Comparison of ENCODE assay signal across 8 cellular contexts in the genomic region with DNA sequence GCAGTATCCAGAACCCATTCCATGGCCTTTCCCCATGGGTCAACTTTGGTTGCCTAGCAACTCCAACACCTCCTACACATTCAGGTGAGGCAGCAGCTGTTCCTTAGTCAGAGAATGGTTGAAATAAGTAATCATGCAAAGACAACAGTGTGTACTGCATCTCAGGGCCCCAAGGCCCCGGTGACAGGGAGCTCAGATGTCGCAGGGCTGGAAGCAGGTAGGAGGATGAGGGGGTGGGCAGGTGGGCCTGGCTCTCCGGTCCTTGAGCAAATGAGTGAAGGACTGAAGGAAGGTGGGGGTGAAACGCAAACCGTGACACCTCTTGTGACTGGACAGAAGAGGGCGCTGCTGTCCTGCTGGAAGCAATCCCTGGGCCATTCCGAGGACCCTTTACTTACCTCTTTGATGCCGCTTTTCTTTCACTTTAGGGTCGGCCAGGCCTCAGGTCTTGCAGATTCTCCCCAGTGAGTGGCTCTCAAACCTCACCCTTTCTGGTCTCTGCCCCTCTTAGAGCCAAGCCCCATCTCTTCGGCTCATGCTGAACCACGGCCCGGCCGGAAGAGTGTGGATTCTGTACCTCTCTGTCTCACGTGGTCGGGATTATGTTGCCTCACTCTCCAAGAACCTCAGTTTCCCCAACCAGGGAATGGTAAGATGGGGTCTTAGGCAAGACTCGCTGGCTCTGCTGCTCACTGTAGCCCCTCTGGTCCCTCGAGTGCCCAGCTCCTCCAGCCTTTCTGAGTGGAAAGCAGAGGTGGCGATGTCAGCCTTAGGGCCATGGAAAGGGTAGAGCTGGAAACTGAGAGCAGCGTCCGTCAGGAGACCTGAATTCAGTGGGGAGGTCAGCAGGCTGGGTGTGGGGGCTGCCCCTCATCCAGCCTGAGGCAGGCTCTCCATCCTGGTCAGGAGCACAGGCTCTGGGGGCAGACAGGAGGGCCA. TPM values are rescaled to one million over a fixed set of nuclear protein-coding genes. Genes with fewer than 3 reads are reported as not detected.
DNase-seq lines count a peak whose midpoint lies in the region; ATAC-seq and TF ChIP-seq lines count a peak whose summit lies in the region.

No MANE protein-coding gene starts in this region.

- TF ChIP-seq CTCF in adrenal gland (IDR thresholded peaks at IDR 0.05) = peak; percentile 26 to 70 (median 62)

- H3K4me1 ChIP-seq in adrenal gland (replicated peaks in 1 of 2) = no peaks in the 10 kb centered on the region

- H3K9me3 ChIP-seq in MG63 = no peaks in the 10 kb centered on the region
- no peaks in the 10 kb centered on the region for H3K9me3 ChIP-seq in adrenal gland (replicated peaks in 1 of 3)

- H3K27ac ChIP-seq in adrenal gland = no peak overlapping the region

- H3K36me3 ChIP-seq in MG63 (no peaks in the 10 kb centered on the region), adrenal gland (replicated peaks in 1 of 2) (no peaks in the 10 kb centered on the region)

- peaks cover 36% of the 10 kb centered on the region for H3K27me3 ChIP-seq in MG63
- H3K27me3 ChIP-seq in adrenal gland = peaks cover 6% of the 10 kb centered on the region

- no peak for ATAC-seq in HG03378 (IDR thresholded peaks at IDR 0.05; ENCODE audit: unreplicated experiment)

- TF ChIP-seq POLR2A in adrenal gland (IDR thresholded peaks at IDR 0.05) = no peak

- intact Hi-C loops in adrenal gland (cut with DNase I) = loop anchor here (5.0 to 10.0 kb wide), 4 partner anchors 90 to 243 kb away; no protein-coding TSS in a partner anchor

- DNase-seq in DMS53 treated with DMSO at 0.1 percent for 48 hours (lab: John Stamatoyannopoulos, UW; ENCODE audit: unreplicated experiment) (peak; percentile 83), MG63 (peak; percentile 36), SK-N-DZ (ENCODE audit: low spot score) (peak; percentile 27), adrenal gland (peak; percentile 26 to 64 (median 35)), hepatic stellate cell (ENCODE audit: low spot score) (peak; percentile 42), NCI-H187 treated with DMSO at 0.1 percent for 48 hours (lab: John Stamatoyannopoulos, UW) (no peak)
- peak; percentile 17 to 46 for DNase-seq in stimulated activated CD4-positive, alpha-beta T cell treated with anti-CD3 and anti-CD28 coated beads, Interleukin-12 subunit alpha, Interleukin-12 subunit beta, amount 100 ng/mL, for 24 hours (ENCODE audit: low read depth in 2 of 2)

- H3K4me3 ChIP-seq in MG63 = no peak overlapping the region
- H3K4me3 ChIP-seq in adrenal gland = no peak overlapping the region

- 32 to 43% (median 33%) methylated on average over 15 to 20 of the region's 20 CpGs for WGBS in adrenal gland, 4 donors

RNA-seq across cellular contexts. Expression of a gene that starts 5.6 kb away (rescaled TPM):
- not detected in 2 replicates for total RNA-seq in MG63 (2014; rRNA removed; shearing (Covaris generic); ENCODE audit: low replicate concordance)
- not detected in 2 replicates for polyA plus RNA-seq in SK-N-DZ (2014; cell fraction: cytosol; rRNA removed)
- polyA plus RNA-seq in SK-N-DZ (2014; cell fraction: nucleus; rRNA removed) = not detected in 2 replicates
- not detected for total RNA-seq in adrenal gland
- not detected for polyA plus RNA-seq in adrenal gland
